10 cellular contexts compared by ENCODE assay signal in the genomic region with DNA sequence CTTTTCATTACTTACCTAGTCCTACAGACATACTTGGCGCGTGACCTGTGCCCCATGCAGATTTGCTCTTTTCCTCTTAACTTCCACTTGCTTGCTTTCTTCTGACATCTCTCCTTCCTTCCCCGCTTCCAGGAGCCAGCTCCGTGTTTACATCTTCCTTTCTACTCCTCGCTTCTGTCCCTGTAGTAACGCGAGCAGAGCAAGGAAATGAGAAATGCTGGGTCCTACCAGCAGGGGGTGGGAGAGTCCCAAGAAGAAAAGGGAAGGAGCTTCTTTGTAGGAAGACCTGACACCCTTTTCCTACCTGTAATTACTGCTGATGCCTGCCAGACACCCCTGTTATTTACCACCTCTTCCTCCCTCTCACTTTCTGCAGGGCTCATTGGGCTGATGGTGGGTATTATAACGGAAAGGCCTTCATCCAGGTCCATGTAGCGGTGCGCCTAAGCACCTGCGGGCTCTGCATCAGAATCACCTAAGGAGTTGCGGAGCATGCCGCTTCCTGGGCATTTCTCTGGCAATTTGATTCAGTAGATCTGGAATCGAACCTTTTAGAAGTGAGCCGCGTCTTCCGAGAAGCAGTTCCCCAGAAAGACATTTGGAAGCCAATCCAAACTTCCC. TPM values are rescaled to one million over a fixed set of nuclear protein-coding genes. Genes with fewer than 3 reads are reported as not detected.
DNase-seq lines count a peak whose midpoint lies in the region; ATAC-seq and TF ChIP-seq lines count a peak whose summit lies in the region.
"Had no signal": no experiment of that assay in that cellular context is flagged by ENCODE, and none has a peak within 500 bp of the region (broad histone marks: within the 10 kb centered on the region; RNA-seq: fewer than 3 reads in every experiment).

No MANE protein-coding gene starts in this region.

- H3K4me1 ChIP-seq in DND-41 (ENCODE audit: insufficient read depth, low read length): no peaks in the 10 kb centered on the region
- peaks cover 12% of the 10 kb centered on the region for H3K4me1 ChIP-seq in body of pancreas
- no peaks in the 10 kb centered on the region for H3K4me1 ChIP-seq in thyroid gland

- no peak for ATAC-seq in DND-41 (ENCODE audit: insufficient read depth, low read depth)
- ATAC-seq in body of pancreas: no peak
- ATAC-seq in GM18873 (IDR thresholded peaks at IDR 0.05; ENCODE audit: low FRiP score, unreplicated experiment): no peak

- intact Hi-C loops in body of pancreas (cut with DNase I): loop anchor here (10.0 kb wide), 1 partner anchor 56 kb away; a partner anchor contains a TSS
- intact Hi-C loops in activated T-helper 1 cell treated with anti-CD3 and anti-CD28 coated beads, Interleukin-12 subunit alpha, Interleukin-12 subunit beta, Interleukin-2, Interleukin-4 antibody, amounts not matched to agents 30 ng/mL and 10 ng/mL and 1 ng/mL, durations not matched to agents 14 hours and 24 hours and 36 hours (cut with micrococcal nuclease): no loop called here
- intact Hi-C loops in thyroid gland (cut with DNase I): no loop called here

- H2AFZ ChIP-seq in DND-41 (ENCODE audit: low read depth, low read length): no peak overlapping the region

- H3K9ac ChIP-seq in DND-41 (ENCODE audit: low read depth, low read length): no peak overlapping the region

- peaks cover 1% of the 10 kb centered on the region for H3K9me3 Mint-ChIP-seq in activated naive CD8-positive, alpha-beta T cell treated with anti-CD3 and anti-CD28 coated beads for 36 hours
- H3K9me3 Mint-ChIP-seq in activated T-helper 1 cell treated with anti-CD3 and anti-CD28 coated beads, Interleukin-12 subunit alpha, Interleukin-12 subunit beta, Interleukin-2, Interleukin-4 antibody, amounts not matched to agents 30 ng/mL and 10 ng/mL and 1 ng/mL, durations not matched to agents 14 hours and 24 hours and 36 hours: peaks cover 3% of the 10 kb centered on the region
- H3K9me3 Mint-ChIP-seq: stimulated activated naive CD8-positive, alpha-beta T cell treated with anti-CD3 and anti-CD28 coated beads, Interleukin-15, Interleukin-2, amounts not matched to agents 100 ng/mL and 50 ng/mL, for 24 hours had no signal

- H3K27me3 ChIP-seq in DND-41 (ENCODE audit: insufficient read depth, low read length, poor library complexity) (no peaks in the 10 kb centered on the region), body of pancreas (no peaks in the 10 kb centered on the region), thyroid gland (no peaks in the 10 kb centered on the region)

- H3K4me2 ChIP-seq in DND-41 (ENCODE audit: insufficient read depth, low read length): no peak overlapping the region

- no peak overlapping the region for H3K4me3 Mint-ChIP-seq in activated naive CD8-positive, alpha-beta T cell treated with anti-CD3 and anti-CD28 coated beads for 36 hours
- no peak overlapping the region for H3K4me3 Mint-ChIP-seq in activated T-helper 1 cell treated with anti-CD3 and anti-CD28 coated beads, Interleukin-12 subunit alpha, Interleukin-12 subunit beta, Interleukin-2, Interleukin-4 antibody, amounts not matched to agents 30 ng/mL and 10 ng/mL and 1 ng/mL, durations not matched to agents 14 hours and 24 hours and 36 hours
- H3K4me3 Mint-ChIP-seq: stimulated activated naive CD8-positive, alpha-beta T cell treated with anti-CD3 and anti-CD28 coated beads, Interleukin-15, Interleukin-2, amounts not matched to agents 100 ng/mL and 50 ng/mL, for 24 hours had no signal

- no peaks in the 10 kb centered on the region for H3K9me3 ChIP-seq in DND-41 (ENCODE audit: insufficient read depth, low read length, severe bottlenecking)
- no peaks in the 10 kb centered on the region for H3K9me3 ChIP-seq in body of pancreas
- H3K9me3 ChIP-seq in thyroid gland: no peaks in the 10 kb centered on the region

- no peaks in the 10 kb centered on the region for H3K79me2 ChIP-seq in DND-41 (ENCODE audit: insufficient read depth, low read length)

- DNase-seq in DND-41 (no peak), HuH-7 (ENCODE audit: low spot score) (peak; percentile 31), body of pancreas (peak in 3 of 4 donors; percentile 19 to 45 (median 26)), left kidney (ENCODE audit: low read depth, low spot score) (peak; percentile 64), thyroid gland (no peak)
- no peak for DNase-seq in activated naive CD8-positive, alpha-beta T cell treated with anti-CD3 and anti-CD28 coated beads for 36 hours
- DNase-seq in activated T-helper 1 cell treated with anti-CD3 and anti-CD28 coated beads, Interleukin-12 subunit alpha, Interleukin-12 subunit beta, Interleukin-2, Interleukin-4 antibody, amounts not matched to agents 30 ng/mL and 10 ng/mL and 1 ng/mL, durations not matched to agents 14 hours and 24 hours and 36 hours (ENCODE audit: low spot score): no peak
- DNase-seq: activated effector memory CD4-positive, alpha-beta T cell treated with Interleukin-2 at 50 U/mL for 16 hours had no signal

- no peaks in the 10 kb centered on the region for H4K20me1 ChIP-seq in DND-41 (ENCODE audit: insufficient read depth, low read length)

- H3K36me3 ChIP-seq in DND-41 (ENCODE audit: insufficient read depth, low read length) (no peaks in the 10 kb centered on the region), body of pancreas (replicated peaks in 1 of 2; ENCODE audit: insufficient read depth in 1 of 2, low read depth in 2 of 2) (no peaks in the 10 kb centered on the region), thyroid gland (no peaks in the 10 kb centered on the region)

- H3K36me3 Mint-ChIP-seq in activated naive CD8-positive, alpha-beta T cell treated with anti-CD3 and anti-CD28 coated beads for 36 hours: no peaks in the 10 kb centered on the region
- H3K36me3 Mint-ChIP-seq in activated T-helper 1 cell treated with anti-CD3 and anti-CD28 coated beads, Interleukin-12 subunit alpha, Interleukin-12 subunit beta, Interleukin-2, Interleukin-4 antibody, amounts not matched to agents 30 ng/mL and 10 ng/mL and 1 ng/mL, durations not matched to agents 14 hours and 24 hours and 36 hours (ENCODE audit: low read depth): no peaks in the 10 kb centered on the region

- no peak for TF ChIP-seq POLR2A in body of pancreas (IDR thresholded peaks at IDR 0.05)
- no peak for TF ChIP-seq POLR2A in thyroid gland (IDR thresholded peaks at IDR 0.05)

- H3K27me3 Mint-ChIP-seq in activated naive CD8-positive, alpha-beta T cell treated with anti-CD3 and anti-CD28 coated beads for 36 hours: no peaks in the 10 kb centered on the region
- H3K27me3 Mint-ChIP-seq in activated T-helper 1 cell treated with anti-CD3 and anti-CD28 coated beads, Interleukin-12 subunit alpha, Interleukin-12 subunit beta, Interleukin-2, Interleukin-4 antibody, amounts not matched to agents 30 ng/mL and 10 ng/mL and 1 ng/mL, durations not matched to agents 14 hours and 24 hours and 36 hours (ENCODE audit: insufficient read depth): no peaks in the 10 kb centered on the region
- H3K27me3 Mint-ChIP-seq: stimulated activated naive CD8-positive, alpha-beta T cell treated with anti-CD3 and anti-CD28 coated beads, Interleukin-15, Interleukin-2, amounts not matched to agents 100 ng/mL and 50 ng/mL, for 24 hours had no signal

- H3K27ac ChIP-seq in DND-41 (ENCODE audit: low read length): no peak overlapping the region
- no peak overlapping the region for H3K27ac ChIP-seq in body of pancreas
- no peak overlapping the region for H3K27ac ChIP-seq in thyroid gland

- 78 to 85% methylated on average over 17 of the region's 17 CpGs for WGBS in body of pancreas, 2 donors
- 81 to 87% methylated on average over 17 of the region's 17 CpGs for WGBS in thyroid gland, 2 donors

- no peak overlapping the region for H3K27ac Mint-ChIP-seq in activated naive CD8-positive, alpha-beta T cell treated with anti-CD3 and anti-CD28 coated beads for 36 hours
- H3K27ac Mint-ChIP-seq in activated T-helper 1 cell treated with anti-CD3 and anti-CD28 coated beads, Interleukin-12 subunit alpha, Interleukin-12 subunit beta, Interleukin-2, Interleukin-4 antibody, amounts not matched to agents 30 ng/mL and 10 ng/mL and 1 ng/mL, durations not matched to agents 14 hours and 24 hours and 36 hours: no peak overlapping the region
- H3K27ac Mint-ChIP-seq: stimulated activated naive CD8-positive, alpha-beta T cell treated with anti-CD3 and anti-CD28 coated beads, Interleukin-15, Interleukin-2, amounts not matched to agents 100 ng/mL and 50 ng/mL, for 24 hours had no signal

- no peaks in the 10 kb centered on the region for H3K4me1 Mint-ChIP-seq in activated naive CD8-positive, alpha-beta T cell treated with anti-CD3 and anti-CD28 coated beads for 36 hours
- no peaks in the 10 kb centered on the region for H3K4me1 Mint-ChIP-seq in activated T-helper 1 cell treated with anti-CD3 and anti-CD28 coated beads, Interleukin-12 subunit alpha, Interleukin-12 subunit beta, Interleukin-2, Interleukin-4 antibody, amounts not matched to agents 30 ng/mL and 10 ng/mL and 1 ng/mL, durations not matched to agents 14 hours and 24 hours and 36 hours (ENCODE audit: low read depth)

- no peak overlapping the region for H3K4me3 ChIP-seq in DND-41 (ENCODE audit: low read depth in 1 of 2, low read length in 2 of 2)
- H3K4me3 ChIP-seq in body of pancreas: no peak overlapping the region
- no peak overlapping the region for H3K4me3 ChIP-seq in thyroid gland (replicated peaks in 1 of 3)

- TF ChIP-seq CTCF in DND-41 (IDR thresholded peaks at IDR 0.05; ENCODE audit: borderline replicate concordance, extremely low read depth, low read length, poor library complexity, severe bottlenecking): peak; percentile 33
- peak in 5 of 7 experiments; percentile 11 to 41 (median 25) for TF ChIP-seq CTCF in body of pancreas (IDR thresholded peaks at IDR 0.05)
- TF ChIP-seq CTCF in thyroid gland (IDR thresholded peaks at IDR 0.05): no peak

RNA-seq across cellular contexts. Expression of a gene that starts 51.8 kb away (rescaled TPM):
- 1 to 10 TPM in 1 of 2 donors, under 1 TPM in 1; 0.78 to 1.6 TPM for total RNA-seq in body of pancreas
- total RNA-seq in activated naive CD8-positive, alpha-beta T cell treated with anti-CD3 and anti-CD28 coated beads for 36 hours: under 1 TPM; 0.14 to 0.54 TPM
- not detected in 2 replicates for total RNA-seq in activated T-helper 1 cell treated with anti-CD3 and anti-CD28 coated beads, Interleukin-12 subunit alpha, Interleukin-12 subunit beta, Interleukin-2, Interleukin-4 antibody, amounts not matched to agents 30 ng/mL and 10 ng/mL and 1 ng/mL, durations not matched to agents 14 hours and 24 hours and 36 hours
- total RNA-seq in thyroid gland: 1 to 10 TPM in 2 of 4 donors, under 1 TPM in 2; 0.13 to 2.8 (median 1.3) TPM

Comparison
In these comparisons a context has a peak if more than half of its experiments do, and no peak if none do; other contexts are left out.
1. DNase-seq: peak in HuH-7 (single experiment), body of pancreas (3 of 4) and left kidney (single experiment); none in DND-41 (single experiment), activated naive CD8-positive, alpha-beta T cell treated with anti-CD3 and anti-CD28 coated beads for 36 hours (single experiment), activated T-helper 1 cell treated with anti-CD3 and anti-CD28 coated beads, Interleukin-12 subunit alpha, Interleukin-12 subunit beta, Interleukin-2, Interleukin-4 antibody, amounts not matched to agents 30 ng/mL and 10 ng/mL and 1 ng/mL, durations not matched to agents 14 hours and 24 hours and 36 hours (single experiment) and thyroid gland (0 of 2).
2. CTCF ChIP-seq: peak in DND-41 (single experiment) and body of pancreas (5 of 7); none in thyroid gland (0 of 6).